8 cellular contexts compared by ENCODE assay signal in genomic region chr1:15323351-15323988, GRCh38.
DNase-seq lines count a peak whose midpoint lies in the region; ATAC-seq and TF ChIP-seq lines count a peak whose summit lies in the region.

No MANE protein-coding gene starts in this region.

- H3K9me3 ChIP-seq in MG63: peaks cover 4% of the 10 kb centered on the region; the same call in 1 of the 2 replicates
- H3K9me3 ChIP-seq in SK-N-SH: peaks cover 13% of the 10 kb centered on the region; the same call in 1 of the 2 replicates
- H3K9me3 ChIP-seq in parathyroid adenoma (ENCODE audit: control insufficient read depth, low read length): no peaks in the 10 kb centered on the region
- H3K9me3 ChIP-seq in tibial nerve: peaks cover 0 to 12% (median 0%) of the 10 kb centered on the region in 4 donors

- no peaks in the 10 kb centered on the region for H3F3A ChIP-seq in SK-N-SH (replicated peaks; ENCODE audit: insufficient read depth)

- no peaks in the 10 kb centered on the region for H4K20me1 ChIP-seq in SK-N-SH (ENCODE audit: insufficient read depth)

- CTCF ChIA-PET in SK-N-SH (lab: Yijun Ruan, JAX): interaction anchor here (0.6 to 11.4 kb wide), 54 partner anchors 8 to 418 kb away, joined by 3 to 311 read pairs (median 5); partner anchors contain the start of genes CTRC, DNAJC16, EFHD2 and TMEM51
- CTCF ChIA-PET in activated naive CD4-positive, alpha-beta T cell treated with anti-CD3 and anti-CD28 coated beads, Interleukin-2, amount 10 ng/mL, durations not matched to agents 7 days and 5 days (lab: Charles Lee): interaction anchor here (0.7 to 4.8 kb wide), 25 partner anchors 10 to 212 kb away, joined by 3 to 120 read pairs (median 3); partner anchors contain the start of gene CTRC

- TF ChIP-seq EP300 in SK-N-SH (IDR thresholded peaks at IDR 0.05; ENCODE audit: borderline replicate concordance in 1 of 2, low read depth in 1 of 2, low read length in 1 of 2) (no peak), tibial nerve (IDR thresholded peaks at IDR 0.05) (no peak)

- no peak overlapping the region for H3K4me3 ChIP-seq in MG63
- H3K4me3 ChIP-seq in SK-N-SH (ENCODE audit: low read depth in 2 of 2, low read length in 1 of 2): peak overlapping the region in 1 of 2 experiments; percentile 30; a peak in 1 of 4 replicates
- H3K4me3 ChIP-seq in parathyroid adenoma (ENCODE audit: low read depth, low read length): no peak overlapping the region
- H3K4me3 ChIP-seq in tibial nerve: no peak overlapping the region

- TF ChIP-seq RAD21 in SK-N-SH (IDR thresholded peaks at IDR 0.05; ENCODE audit: low read length): peak; percentile 83

- H3K4me1 ChIP-seq in SK-N-SH (ENCODE audit: control insufficient read depth in 1 of 2, insufficient read depth in 2 of 2, low read depth in 1 of 2, low read length in 1 of 2) (peaks cover 0 to 38% of the 10 kb centered on the region in 2 experiments; a peak in 1 of 4 replicates), parathyroid adenoma (no peaks in the 10 kb centered on the region), tibial nerve (peaks cover 0 to 30% (median 7%) of the 10 kb centered on the region in 4 donors)

- 31% methylated on average over 13 of the region's 15 CpGs for WGBS in SK-N-SH (ENCODE audit: low lambda C conversion rate)
- WGBS in tibial nerve, 2 donors: 41 to 45% methylated on average over 15 of the region's 15 CpGs

- DNase-seq in GM03348 (ENCODE audit: low spot score): peak; percentile 87
- peak; percentile 69 for DNase-seq in MG63
- DNase-seq in SK-N-SH: peak; percentile 82
- peak; percentile 83 for DNase-seq in activated naive CD4-positive, alpha-beta T cell treated with anti-CD3 and anti-CD28 coated beads, Interleukin-2, amount 10 ng/mL, durations not matched to agents 7 days and 5 days
- peak; percentile 81 for DNase-seq in glutamatergic neuron
- DNase-seq in tibial nerve (ENCODE audit: low spot score in 2 of 2): peak; percentile 57 to 83

- H3K27ac Mint-ChIP-seq in activated naive CD4-positive, alpha-beta T cell treated with anti-CD3 and anti-CD28 coated beads, Interleukin-2, amount 10 ng/mL, durations not matched to agents 7 days and 5 days: no peak overlapping the region
- peak overlapping the region; percentile 25 for H3K27ac Mint-ChIP-seq in glutamatergic neuron (ENCODE audit: unreplicated experiment)

- H3K4me1 Mint-ChIP-seq in activated naive CD4-positive, alpha-beta T cell treated with anti-CD3 and anti-CD28 coated beads, Interleukin-2, amount 10 ng/mL, durations not matched to agents 7 days and 5 days: no peaks in the 10 kb centered on the region
- H3K4me1 Mint-ChIP-seq in glutamatergic neuron (ENCODE audit: low read depth, unreplicated experiment): peaks cover 25% of the 10 kb centered on the region

- H3K27me3 Mint-ChIP-seq in activated naive CD4-positive, alpha-beta T cell treated with anti-CD3 and anti-CD28 coated beads, Interleukin-2, amount 10 ng/mL, durations not matched to agents 7 days and 5 days: peaks cover 53% of the 10 kb centered on the region
- peaks cover 5% of the 10 kb centered on the region for H3K27me3 Mint-ChIP-seq in glutamatergic neuron (ENCODE audit: unreplicated experiment)

- H2AFZ ChIP-seq in SK-N-SH (ENCODE audit: low read depth) (no peak overlapping the region), parathyroid adenoma (no peak overlapping the region)

- H3K4me2 ChIP-seq in SK-N-SH (no peak overlapping the region), parathyroid adenoma (ENCODE audit: low read length) (no peak overlapping the region)

- H3K36me3 ChIP-seq in MG63 (no peaks in the 10 kb centered on the region), SK-N-SH (replicated peaks in 1 of 2; ENCODE audit: control insufficient read depth in 1 of 2, insufficient read depth in 2 of 2, low read length in 1 of 2) (no peaks in the 10 kb centered on the region), parathyroid adenoma (ENCODE audit: control insufficient read depth, insufficient read depth, low read length) (no peaks in the 10 kb centered on the region), tibial nerve (no peaks in the 10 kb centered on the region)

- no peaks in the 10 kb centered on the region for H3K36me3 Mint-ChIP-seq in activated naive CD4-positive, alpha-beta T cell treated with anti-CD3 and anti-CD28 coated beads, Interleukin-2, amount 10 ng/mL, durations not matched to agents 7 days and 5 days
- H3K36me3 Mint-ChIP-seq in glutamatergic neuron (ENCODE audit: unreplicated experiment): peaks cover 16% of the 10 kb centered on the region

- H3K4me3 Mint-ChIP-seq in activated naive CD4-positive, alpha-beta T cell treated with anti-CD3 and anti-CD28 coated beads, Interleukin-2, amount 10 ng/mL, durations not matched to agents 7 days and 5 days: no peak overlapping the region
- H3K4me3 Mint-ChIP-seq in glutamatergic neuron (ENCODE audit: unreplicated experiment): no peak overlapping the region

- no peak overlapping the region for H3K9ac ChIP-seq in SK-N-SH
- no peak overlapping the region for H3K9ac ChIP-seq in parathyroid adenoma

- no peaks in the 10 kb centered on the region for H3K79me2 ChIP-seq in SK-N-SH (ENCODE audit: insufficient read depth)
- no peaks in the 10 kb centered on the region for H3K79me2 ChIP-seq in parathyroid adenoma

- TF ChIP-seq CTCF in SK-N-SH (IDR thresholded peaks at IDR 0.05): peak; percentile 98
- TF ChIP-seq CTCF in glutamatergic neuron (IDR thresholded peaks at IDR 0.05; ENCODE audit: partially characterized antibody, unreplicated experiment): peak; percentile 98
- TF ChIP-seq CTCF in parathyroid adenoma (IDR thresholded peaks at IDR 0.05): peak; percentile 91
- TF ChIP-seq CTCF in tibial nerve (IDR thresholded peaks at IDR 0.05): peak; percentile 93 to 98 (median 94)

- no peak for ATAC-seq in GM21447 (IDR thresholded peaks at IDR 0.05; ENCODE audit: unreplicated experiment)

- H3K27me3 ChIP-seq in MG63: no peaks in the 10 kb centered on the region
- no peaks in the 10 kb centered on the region for H3K27me3 ChIP-seq in SK-N-SH (ENCODE audit: insufficient read depth)
- no peaks in the 10 kb centered on the region for H3K27me3 ChIP-seq in parathyroid adenoma (ENCODE audit: control insufficient read depth, insufficient read depth, low read length)
- H3K27me3 ChIP-seq in tibial nerve: peaks cover 0 to 4% of the 10 kb centered on the region in 2 donors

- H3K27ac ChIP-seq in SK-N-SH (ENCODE audit: low read depth in 2 of 2, low read length in 1 of 2) (peak overlapping the region in 1 of 2 experiments; percentile 68; a peak in 2 of 4 replicates), parathyroid adenoma (no peak overlapping the region), tibial nerve (no peak overlapping the region)

- no peak for TF ChIP-seq POLR2A in tibial nerve (IDR thresholded peaks at IDR 0.05)

- H3K9me3 Mint-ChIP-seq in activated naive CD4-positive, alpha-beta T cell treated with anti-CD3 and anti-CD28 coated beads, Interleukin-2, amount 10 ng/mL, durations not matched to agents 7 days and 5 days: peaks cover 8% of the 10 kb centered on the region
- H3K9me3 Mint-ChIP-seq in glutamatergic neuron (ENCODE audit: unreplicated experiment): peaks cover 6% of the 10 kb centered on the region

- POLR2A ChIA-PET in SK-N-SH (lab: Yijun Ruan, JAX): no interaction called here

- no peaks in the 10 kb centered on the region for H3K9me2 ChIP-seq in SK-N-SH

TF ChIP-seq in SK-N-SH, 30 proteins besides CTCF, POLR2A, EP300 and RAD21:
- TF ChIP-seq NRF1 (IDR thresholded peaks at IDR 0.05; ENCODE audit: low read depth, low read length) (0 out of 2 replicates have a peak, but pooled peaks have one; percentile 13), ELF1 (IDR thresholded peaks at IDR 0.05) (no peak), POLR2AphosphoS5 (IDR thresholded peaks at IDR 0.05; ENCODE audit: low read depth, low read length) (no peak), GATA2 (CRISPR knock-in tag; IDR thresholded peaks at IDR 0.05) (no peak), SMC3 (IDR thresholded peaks at IDR 0.05; ENCODE audit: low read depth, low read length) (peak; percentile 96), ZBTB33 (IDR thresholded peaks at IDR 0.05; ENCODE audit: borderline replicate concordance, low read depth) (no peak)
